Comparison of ENCODE assay signal across 21 cellular contexts in genomic region chr11:29161216-29161615, GRCh38.
DNase-seq lines count a peak whose midpoint lies in the region; ATAC-seq and TF ChIP-seq lines count a peak whose summit lies in the region.
"Had no signal": no experiment of that assay in that cellular context is flagged by ENCODE, and none has a peak within 500 bp of the region (broad histone marks: within the 10 kb centered on the region; RNA-seq: fewer than 3 reads in every experiment).

No MANE protein-coding gene starts in this region.

- H3K27ac ChIP-seq in A673 (ENCODE audit: low read depth, low read length, poor library complexity, severe bottlenecking) (peak overlapping the region; percentile 6), WERI-Rb-1 (peak overlapping the region; percentile 30), foreskin keratinocyte (no peak overlapping the region), uterus (no peak overlapping the region), smooth muscle cell (ENCODE audit: low read depth) (no peak overlapping the region)
- H3K27ac ChIP-seq: neutrophil, SJSA1 had no signal

- H3K9me3 Mint-ChIP-seq in HFFc6 = 0 out of 2 replicates have a peak, but pooled peaks cover 5% of the 10 kb centered on the region
- H3K9me3 Mint-ChIP-seq: endodermal cell had no signal

- no peaks in the 10 kb centered on the region for H3K36me3 ChIP-seq in A673 (ENCODE audit: insufficient read depth, low read length, poor library complexity, severe bottlenecking)
- H3K36me3 ChIP-seq in WERI-Rb-1 = no peaks in the 10 kb centered on the region
- no peaks in the 10 kb centered on the region for H3K36me3 ChIP-seq in uterus
- no peaks in the 10 kb centered on the region for H3K36me3 ChIP-seq in smooth muscle cell (ENCODE audit: low read depth)
- H3K36me3 ChIP-seq: neutrophil, SJSA1 had no signal

- POLR2A ChIA-PET in A673 (lab: Charles Lee; ENCODE audit: low non-redundant PET) = interaction anchor here (0.6 to 0.8 kb wide), 2 partner anchors 24 to 440 kb away, joined by 3 read pairs; no protein-coding TSS in a partner anchor

- no peaks in the 10 kb centered on the region for H3K27me3 ChIP-seq in A673 (replicated peaks; ENCODE audit: insufficient read depth, low read depth, low read length, poor library complexity)
- no peaks in the 10 kb centered on the region for H3K27me3 ChIP-seq in WERI-Rb-1 (ENCODE audit: insufficient read depth, low read depth, severe bottlenecking)
- H3K27me3 ChIP-seq in foreskin keratinocyte = no peaks in the 10 kb centered on the region
- H3K27me3 ChIP-seq in uterus = no peaks in the 10 kb centered on the region
- no peaks in the 10 kb centered on the region for H3K27me3 ChIP-seq in smooth muscle cell (ENCODE audit: low read depth)
- H3K27me3 ChIP-seq: neutrophil, SJSA1 had no signal

- H3K4me1 Mint-ChIP-seq in HFFc6 (ENCODE audit: low read depth) = peaks cover 56% of the 10 kb centered on the region
- H3K4me1 Mint-ChIP-seq: stimulated activated memory B cell treated with anti-CD40 and anti-IgM and Interleukin-4, amounts not matched to agents 10 μg/mL and 1 μg/mL and 100 μg/mL, for 72 hours had no signal

- H2AFZ ChIP-seq in smooth muscle cell (ENCODE audit: low read depth) = no peak overlapping the region

- 95% methylated on average over 1 of the region's 1 CpG for WGBS in smooth muscle cell (ENCODE audit: low lambda C conversion rate)

- intact Hi-C loops in A673 (cut with micrococcal nuclease; ENCODE audit: unreplicated experiment) (loop anchor here (1.0 to 5.0 kb wide), 4 partner anchors 24 to 444 kb away; no protein-coding TSS in a partner anchor), uterus (cut with DNase I; ENCODE audit: low total_unique reads) (no loop called here)

- no peak overlapping the region for H3K9ac ChIP-seq in smooth muscle cell (ENCODE audit: low read depth)

- H3K4me1 ChIP-seq in A673 (ENCODE audit: insufficient read depth, low read length, poor library complexity, severe bottlenecking) = peaks cover 35% of the 10 kb centered on the region
- no peaks in the 10 kb centered on the region for H3K4me1 ChIP-seq in foreskin keratinocyte
- H3K4me1 ChIP-seq in uterus = no peaks in the 10 kb centered on the region
- H3K4me1 ChIP-seq in smooth muscle cell (ENCODE audit: low read depth) = no peaks in the 10 kb centered on the region

- H3K36me3 Mint-ChIP-seq in HFFc6 (ENCODE audit: low read depth) = no peaks in the 10 kb centered on the region
- H3K36me3 Mint-ChIP-seq: stimulated activated memory B cell treated with anti-CD40 and anti-IgM and Interleukin-4, amounts not matched to agents 10 μg/mL and 1 μg/mL and 100 μg/mL, for 72 hours had no signal

- H3F3A ChIP-seq in smooth muscle cell (ENCODE audit: low read depth) = no peaks in the 10 kb centered on the region

- H3K4me3 ChIP-seq in A673 (ENCODE audit: low read depth, low read length, poor library complexity, severe bottlenecking) = no peak overlapping the region
- no peak overlapping the region for H3K4me3 ChIP-seq in WERI-Rb-1 (ENCODE audit: low read depth, low read length)
- no peak overlapping the region for H3K4me3 ChIP-seq in uterus
- no peak overlapping the region for H3K4me3 ChIP-seq in smooth muscle cell
- H3K4me3 ChIP-seq: mucosa of descending colon, SJSA1 had no signal

- no peak; the same call in 1 of the 2 replicates for TF ChIP-seq CTCF in A673 (conservative IDR thresholded peaks at IDR 0.05; ENCODE audit: low read depth, low read length)
- TF ChIP-seq CTCF in HFFc6 (IDR thresholded peaks at IDR 0.05) = no peak
- no peak for TF ChIP-seq CTCF in WERI-Rb-1 (IDR thresholded peaks at IDR 0.05; ENCODE audit: low read depth, low read length)
- no peak for TF ChIP-seq CTCF in foreskin keratinocyte (conservative IDR thresholded peaks at IDR 0.05)
- no peak for TF ChIP-seq CTCF in uterus (IDR thresholded peaks at IDR 0.05)
- no peak for TF ChIP-seq CTCF in smooth muscle cell (IDR thresholded peaks at IDR 0.05; ENCODE audit: borderline replicate concordance, insufficient read depth, poor library complexity, severe bottlenecking)

- peak overlapping the region; percentile 14; the same call in 1 of the 2 replicates for H3K4me3 Mint-ChIP-seq in HFFc6
- H3K4me3 Mint-ChIP-seq: endodermal cell; stimulated activated memory B cell treated with anti-CD40 and anti-IgM and Interleukin-4, amounts not matched to agents 10 μg/mL and 1 μg/mL and 100 μg/mL, for 72 hours had no signal

- H3K4me2 ChIP-seq in smooth muscle cell = no peak overlapping the region

- TF ChIP-seq POLR2A in uterus (IDR thresholded peaks at IDR 0.05) = no peak

- H4K20me1 ChIP-seq in smooth muscle cell (ENCODE audit: low read depth) = no peaks in the 10 kb centered on the region

- no peaks in the 10 kb centered on the region for H3K9me3 ChIP-seq in A673 (ENCODE audit: low read depth, low read length, poor library complexity, severe bottlenecking)
- H3K9me3 ChIP-seq in WERI-Rb-1 (ENCODE audit: severe bottlenecking) = no peaks in the 10 kb centered on the region
- H3K9me3 ChIP-seq in uterus = no peaks in the 10 kb centered on the region
- H3K9me3 ChIP-seq in smooth muscle cell (replicated peaks; ENCODE audit: low read depth) = no peaks in the 10 kb centered on the region
- H3K9me3 ChIP-seq: mucosa of descending colon, neutrophil, SJSA1 had no signal

- CTCF ChIA-PET in A673 (lab: Charles Lee) = interaction anchor here (1.1 kb wide), 1 partner anchor 141 kb away, joined by 5 read pairs; no protein-coding TSS in a partner anchor

- DNase-seq in A673 (ENCODE audit: low spot score) (peak; percentile 96), HFFc6 (peak; percentile 44), WERI-Rb-1 (no peak), foreskin keratinocyte (peak in 1 of 2 donors; percentile 54), uterus (no peak), SHP77 (lab: John Stamatoyannopoulos, UW) (no peak), DMS 273 (lab: John Stamatoyannopoulos, UW; ENCODE audit: unreplicated experiment) (no peak), smooth muscle cell (lab: John Stamatoyannopoulos, UW; ENCODE audit: unreplicated experiment) (no peak)
- DNase-seq: activated CD4-positive, alpha-beta T cell treated with anti-CD3 and anti-CD28 coated beads for 1 hour; cerebellar nuclear complex; endodermal cell; foreskin melanocyte; left cardiac atrium; mucosa of descending colon; NCI-H1048; NCI-H2029 treated with DMSO at 0.1 percent for 48 hours; right cardiac atrium; T-helper 9 cell had no signal

- H3K27ac Mint-ChIP-seq in HFFc6 = peak overlapping the region; percentile 52
- H3K27ac Mint-ChIP-seq: endodermal cell; stimulated activated memory B cell treated with anti-CD40 and anti-IgM and Interleukin-4, amounts not matched to agents 10 μg/mL and 1 μg/mL and 100 μg/mL, for 72 hours had no signal

- no peaks in the 10 kb centered on the region for H3K27me3 Mint-ChIP-seq in HFFc6 (ENCODE audit: insufficient read depth)
- H3K27me3 Mint-ChIP-seq: stimulated activated memory B cell treated with anti-CD40 and anti-IgM and Interleukin-4, amounts not matched to agents 10 μg/mL and 1 μg/mL and 100 μg/mL, for 72 hours had no signal

- H3K79me2 ChIP-seq in smooth muscle cell (ENCODE audit: low read depth) = no peaks in the 10 kb centered on the region

- ATAC-seq in foreskin keratinocyte = peak; percentile 27
- ATAC-seq: left cardiac atrium; mucosa of descending colon; right cardiac atrium; stimulated activated memory B cell treated with anti-CD40 and anti-IgM and Interleukin-4, amounts not matched to agents 10 μg/mL and 1 μg/mL and 100 μg/mL, for 72 hours had no signal

- no TSS peak for BruUV-seq in A673 (replicated peaks; lab: Mats Ljungman, UMichigan)

Comparison
In these comparisons a context has a peak if more than half of its experiments do, and no peak if none do; other contexts are left out.
1. DNase-seq: peak in A673 (single experiment) and HFFc6 (single experiment); none in WERI-Rb-1 (single experiment), uterus (0 of 2), SHP77 (0 of 2), DMS 273 (single experiment) and smooth muscle cell (single experiment).
2. H3K27ac ChIP-seq: peak in A673 (single experiment) and WERI-Rb-1 (single experiment); none in foreskin keratinocyte (single experiment), uterus (0 of 2) and smooth muscle cell (single experiment).